21 cellular contexts compared by ENCODE assay signal in genomic region chr1:36715797-36716196, GRCh38.
"Had no signal": no experiment of that assay in that cellular context is flagged by ENCODE, and none has a peak within 500 bp of the region (broad histone marks: within the 10 kb centered on the region; RNA-seq: fewer than 3 reads in every experiment).

No MANE protein-coding gene starts in this region.

- H3K79me2 ChIP-seq: parathyroid adenoma had no signal

- ATAC-seq: left ventricle myocardium superior; lower lobe of right lung; natural killer cell; sciatic nerve; stimulated activated effector memory CD8-positive, alpha-beta T cell treated with anti-CD3 and anti-CD28 coated beads, Interleukin-12 subunit alpha, Interleukin-12 subunit beta, amount 100 ng/mL, for 72 hours had no signal

- DNase-seq: dorsolateral prefrontal cortex; effector CD4-positive, alpha-beta T cell; hypothalamus; immature natural killer cell; islet precursor cell; left ventricle myocardium superior; lower lobe of right lung; natural killer cell; stimulated activated CD4-positive, alpha-beta T cell treated with anti-CD3 and anti-CD28 coated beads, Interleukin-2, amount 100 ng/mL, for 24 hours; stimulated activated CD4-positive, alpha-beta T cell treated with anti-CD3 and anti-CD28 coated beads, Interleukin-4, amount 100 ng/mL, for 24 hours; stimulated activated naive CD4-positive, alpha-beta T cell treated with Interleukin-2 at 50 U/mL for 16 hours; stomach; thyroid gland; trophoblast cell had no signal

- H3K4me3 ChIP-seq: dorsolateral prefrontal cortex, lower lobe of right lung, prostate gland, right atrium auricular region, stomach, thyroid gland, vagina had no signal

- FAIRE-seq: frontal cortex had no signal

- H3K9me3 ChIP-seq: lower lobe of right lung, prostate gland, right atrium auricular region, stomach, thyroid gland, vagina had no signal

- H3K27ac ChIP-seq: dorsolateral prefrontal cortex, lower lobe of right lung, parathyroid adenoma, prostate gland, right atrium auricular region, stomach, thyroid gland, vagina had no signal

- H2AFZ ChIP-seq: parathyroid adenoma had no signal

- H3K4me1 ChIP-seq: lower lobe of right lung, parathyroid adenoma, prostate gland, right atrium auricular region, stomach, thyroid gland, vagina had no signal

- H3K27me3 ChIP-seq: right atrium auricular region, thyroid gland, vagina had no signal

- H3K36me3 ChIP-seq: lower lobe of right lung, prostate gland, right atrium auricular region, stomach, thyroid gland, vagina had no signal

- H3K9ac ChIP-seq: parathyroid adenoma had no signal
